Comparison of ENCODE assay signal across 8 cellular contexts in the genomic region with DNA sequence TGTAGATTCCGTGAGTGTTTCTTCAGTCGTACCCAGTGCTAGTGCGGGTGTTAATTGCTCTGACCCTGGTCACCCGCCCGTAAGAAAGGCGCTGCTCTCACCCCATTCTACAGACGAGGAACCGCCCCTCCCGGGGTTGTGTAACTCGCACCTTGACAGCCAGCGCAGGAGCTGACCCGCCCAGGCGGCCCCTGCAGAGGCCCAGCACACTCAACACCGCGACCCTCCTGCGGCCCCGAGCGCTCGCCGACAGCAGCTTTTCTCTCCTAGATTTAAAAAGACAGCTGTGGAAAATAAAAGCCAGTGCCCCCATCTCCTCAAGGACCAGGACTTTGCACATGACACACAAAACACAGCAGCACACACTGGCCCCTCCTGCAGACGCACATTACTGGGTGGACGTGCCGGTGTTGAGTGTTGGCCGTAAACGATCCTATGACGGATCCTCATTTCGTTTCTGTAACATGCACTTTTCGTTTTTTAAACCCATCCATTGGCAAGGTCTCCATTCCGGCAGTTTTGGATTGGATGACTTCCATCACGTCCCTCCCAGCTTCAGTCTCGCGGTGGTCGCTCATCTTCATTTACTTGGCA. TPM values are rescaled to one million over a fixed set of nuclear protein-coding genes. Genes with fewer than 3 reads are reported as not detected.
A peak's percentile ranks its signal among the peaks of the same experiment; 100 is the strongest.
DNase-seq lines count a peak whose midpoint lies in the region; ATAC-seq, FAIRE-seq and TF ChIP-seq lines count a peak whose summit lies in the region.

No MANE protein-coding gene starts in this region.

- no peak overlapping the region for H2AFZ ChIP-seq in OCI-LY7 (ENCODE audit: low read length)

- peaks cover 83% of the 10 kb centered on the region for H3K27me3 Mint-ChIP-seq in activated T-cell treated with anti-CD3 and anti-CD28 coated beads, Interleukin-2, amount 50 U/mL, for 4 hours (ENCODE audit: low read depth)

- POLR2A ChIA-PET in OCI-LY7 (lab: Charles Lee): interaction anchor here (0.7 to 2.4 kb wide), 4 partner anchors 12 to 52 kb away, joined by 3 to 9 read pairs (median 4); no protein-coding TSS in a partner anchor

- no TSS peak for BruUV-seq in OCI-LY7 (replicated peaks; lab: Mats Ljungman, UMichigan)

- intact Hi-C loops in OCI-LY7 (cut with micrococcal nuclease; ENCODE audit: unreplicated experiment): loop anchor here (5.0 kb wide), 2 partner anchors 353 to 368 kb away; a partner anchor contains a TSS
- intact Hi-C loops in sciatic nerve (cut with DNase I): no loop called here

- no peak for DNase-seq in activated T-cell treated with anti-CD3 and anti-CD28 coated beads, Interleukin-2, amount 50 U/mL, for 4 hours
- DNase-seq in activated T-cell treated with anti-CD3 and anti-CD28 coated beads for 4 hours (no peak), OCI-LY7 (ENCODE audit: low spot score) (no peak), erythroblast (lab: John Stamatoyannopoulos, UW) (peak; percentile 56 to 60), sciatic nerve (ENCODE audit: low spot score) (peak; percentile 32), GF-D8 (lab: John Stamatoyannopoulos, UW) (no peak), H54 (ENCODE audit: insufficient read length, low spot score) (no peak)

- no peak for ATAC-seq in activated T-cell treated with anti-CD3 and anti-CD28 coated beads, Interleukin-2, amount 50 U/mL, for 4 hours
- peak; percentile 17 for ATAC-seq in sciatic nerve
- no peak for ATAC-seq in GM18498 (IDR thresholded peaks at IDR 0.05; ENCODE audit: unreplicated experiment)

- no peak for FAIRE-seq in H54 (lab: Jason Lieb, UNC)

- no peaks in the 10 kb centered on the region for H3K36me3 ChIP-seq in OCI-LY7 (ENCODE audit: insufficient read depth, low read length)

- H4K20me1 ChIP-seq in OCI-LY7 (ENCODE audit: insufficient read depth, low read length): no peaks in the 10 kb centered on the region

- H3K36me3 Mint-ChIP-seq in activated T-cell treated with anti-CD3 and anti-CD28 coated beads, Interleukin-2, amount 50 U/mL, for 4 hours (ENCODE audit: insufficient read depth): peaks cover 2% of the 10 kb centered on the region

- H3K9me3 Mint-ChIP-seq in activated T-cell treated with anti-CD3 and anti-CD28 coated beads, Interleukin-2, amount 50 U/mL, for 4 hours: no peaks in the 10 kb centered on the region

- no peak for TF ChIP-seq POLR2A in erythroblast (IDR thresholded peaks at IDR 0.05; ENCODE audit: low read length)
- no peak for TF ChIP-seq POLR2A in H54 (IDR thresholded peaks at IDR 0.05; ENCODE audit: low read depth, low read length)

- H3K4me2 ChIP-seq in OCI-LY7 (ENCODE audit: low read length): peak overlapping the region; percentile 93

- peak overlapping the region; percentile 29 for H3K4me3 Mint-ChIP-seq in activated T-cell treated with anti-CD3 and anti-CD28 coated beads, Interleukin-2, amount 50 U/mL, for 4 hours

- H3K4me3 ChIP-seq in OCI-LY7 (ENCODE audit: low read depth, low read length, poor library complexity, severe bottlenecking): no peak overlapping the region

- H3K9me2 ChIP-seq in OCI-LY7 (ENCODE audit: insufficient read depth, low read length): no peaks in the 10 kb centered on the region

- H3K79me2 ChIP-seq in OCI-LY7 (ENCODE audit: insufficient read depth, low read depth, low read length): peaks cover 13% of the 10 kb centered on the region; the same call in 1 of the 2 replicates

- no peak for TF ChIP-seq CTCF in OCI-LY7 (conservative IDR thresholded peaks at IDR 0.05; ENCODE audit: low read length)

- CTCF ChIA-PET in OCI-LY7 (lab: Charles Lee; ENCODE audit: unreplicated experiment): interaction anchor here (0.9 to 1.3 kb wide), 2 partner anchors 19 to 52 kb away, joined by 3 read pairs; no protein-coding TSS in a partner anchor

- peaks cover 49% of the 10 kb centered on the region for H3K4me1 Mint-ChIP-seq in activated T-cell treated with anti-CD3 and anti-CD28 coated beads, Interleukin-2, amount 50 U/mL, for 4 hours (ENCODE audit: low read depth)

- peaks cover 68% of the 10 kb centered on the region for H3K4me1 ChIP-seq in OCI-LY7 (ENCODE audit: insufficient read depth, low read length, poor library complexity, severe bottlenecking)

- H3K27ac ChIP-seq in OCI-LY7 (ENCODE audit: low read depth, low read length, poor library complexity, severe bottlenecking): no peak overlapping the region

- H3K9me3 ChIP-seq in OCI-LY7 (ENCODE audit: low read length): no peaks in the 10 kb centered on the region

RNA-seq across cellular contexts. Expression of a gene that starts 22.9 kb away (rescaled TPM):
- not detected for total RNA-seq in activated T-cell treated with anti-CD3 and anti-CD28 coated beads, Interleukin-2, amount 50 U/mL, for 4 hours
- 0.06 and 0.23 TPM in 2 replicates for total RNA-seq in OCI-LY7 (2014; rRNA removed; shearing (Covaris generic))
- total RNA-seq in OCI-LY7 (2022) (not detected in 2 replicates), sciatic nerve (not detected)

RNA-seq across cellular contexts. Expression of a gene that starts 34.7 kb away (rescaled TPM):
- 1 to 10 TPM in 1 of 3 donors, under 1 TPM in 2; 0.18 to 2.1 (median 0.99) TPM for total RNA-seq in activated T-cell treated with anti-CD3 and anti-CD28 coated beads, Interleukin-2, amount 50 U/mL, for 4 hours
- 0.22 and 0.44 TPM in 2 replicates for total RNA-seq in OCI-LY7 (2014; rRNA removed; shearing (Covaris generic))
- total RNA-seq in OCI-LY7 (2022): 1.8 and 2.2 TPM in 2 replicates
- total RNA-seq in sciatic nerve: 3.2 TPM

RNA-seq across cellular contexts. Expression of a gene that starts 39.4 kb away (rescaled TPM):
- total RNA-seq in activated T-cell treated with anti-CD3 and anti-CD28 coated beads, Interleukin-2, amount 50 U/mL, for 4 hours: not detected
- total RNA-seq in OCI-LY7 (2014; rRNA removed; shearing (Covaris generic)): not detected in 2 replicates
- total RNA-seq in OCI-LY7 (2022): not detected in 2 replicates
- not detected for total RNA-seq in sciatic nerve

RNA-seq across cellular contexts. Expression of a gene that starts 52.7 kb away (rescaled TPM):
- total RNA-seq in activated T-cell treated with anti-CD3 and anti-CD28 coated beads, Interleukin-2, amount 50 U/mL, for 4 hours: 10 to 100 TPM; 37.6 to 39.5 (median 38.3) TPM
- 30.2 and 30.4 TPM in 2 replicates for total RNA-seq in OCI-LY7 (2014; rRNA removed; shearing (Covaris generic))
- total RNA-seq in OCI-LY7 (2022) (68.2 and 73.4 TPM in 2 replicates), sciatic nerve (24.6 TPM)

Comparison
In these comparisons a context has a peak if more than half of its experiments do, and no peak if none do; other contexts are left out.
1. DNase-seq: peak in erythroblast (2 of 2) and sciatic nerve (single experiment); none in activated T-cell treated with anti-CD3 and anti-CD28 coated beads, Interleukin-2, amount 50 U/mL, for 4 hours (single experiment), activated T-cell treated with anti-CD3 and anti-CD28 coated beads for 4 hours (single experiment), OCI-LY7 (single experiment), GF-D8 (single experiment) and H54 (single experiment).